Comparison of ENCODE assay signal across 1 cellular context in genomic region chr12:95974358-95974757, GRCh38.
TF ChIP-seq lines count a peak whose summit lies in the region.

No MANE protein-coding gene starts in this region.

TF ChIP-seq in HepG2, 621 proteins besides CTCF, POLR2A, EP300 and RAD21 (continued from another document and continues in another):
- TF ChIP-seq ZBTB10 (CRISPR knock-in tag; IDR thresholded peaks at IDR 0.05; ENCODE audit: borderline replicate concordance), result no peak
- TF ChIP-seq TBP (CRISPR knock-in tag; IDR thresholded peaks at IDR 0.05), result no peak
- no peak for TF ChIP-seq CHD4 (IDR thresholded peaks at IDR 0.05; ENCODE audit: borderline replicate concordance, low read length)
- TF ChIP-seq ZSCAN31 (CRISPR knock-in tag; IDR thresholded peaks at IDR 0.05; ENCODE audit: low read depth), result no peak
- TF ChIP-seq SRSF1 (optimal IDR thresholded peaks at IDR 0.05; ENCODE audit: low read depth, low read length), result no peak
- TF ChIP-seq TEAD2 (CRISPR knock-in tag; IDR thresholded peaks at IDR 0.05), result no peak
- TF ChIP-seq ZNF547 (CRISPR knock-in tag; IDR thresholded peaks at IDR 0.05), result no peak
- no peak for TF ChIP-seq MEIS1 (CRISPR knock-in tag; IDR thresholded peaks at IDR 0.05; ENCODE audit: borderline replicate concordance)
- no peak for TF ChIP-seq ZMAT5 (CRISPR knock-in tag; IDR thresholded peaks at IDR 0.05; ENCODE audit: borderline replicate concordance, low read depth)
- peak; percentile 85 for TF ChIP-seq SAP130 (CRISPR knock-in tag; IDR thresholded peaks at IDR 0.05; ENCODE audit: low read depth)
- TF ChIP-seq FOXP1 (IDR thresholded peaks at IDR 0.05), result no peak
- TF ChIP-seq FOXP1 (CRISPR knock-in tag; IDR thresholded peaks at IDR 0.05), result peak; percentile 99
- 0 out of 2 replicates have a peak, but pooled peaks have one; percentile 33 for TF ChIP-seq ZNF317 (CRISPR knock-in tag; IDR thresholded peaks at IDR 0.05)
- TF ChIP-seq PTBP1 (IDR thresholded peaks at IDR 0.05; ENCODE audit: low read depth, low read length, poor library complexity, severe bottlenecking), result no peak
- no peak for TF ChIP-seq ZNF337 (CRISPR knock-in tag; IDR thresholded peaks at IDR 0.05; ENCODE audit: borderline replicate concordance, low read depth)
- TF ChIP-seq ETV5 (CRISPR knock-in tag; IDR thresholded peaks at IDR 0.05; ENCODE audit: borderline replicate concordance), result peak; percentile 69; the same call in 1 of the 2 replicates
- no peak for TF ChIP-seq ZNF232 (CRISPR knock-in tag; IDR thresholded peaks at IDR 0.05; ENCODE audit: borderline replicate concordance)
- TF ChIP-seq TCF12 (IDR thresholded peaks at IDR 0.05), result no peak
- TF ChIP-seq TCF12 (CRISPR knock-in tag; IDR thresholded peaks at IDR 0.05), result peak; percentile 96
- TF ChIP-seq TP53 (CRISPR knock-in tag; conservative IDR thresholded peaks at IDR 0.05), result no peak
- no peak for TF ChIP-seq ZFY (CRISPR knock-in tag; IDR thresholded peaks at IDR 0.05)
- no peak for TF ChIP-seq ZNF263 (CRISPR knock-in tag; IDR thresholded peaks at IDR 0.05)
- TF ChIP-seq ZNF678 (CRISPR knock-in tag; IDR thresholded peaks at IDR 0.05), result no peak
- no peak for TF ChIP-seq NFATC3 (CRISPR knock-in tag; IDR thresholded peaks at IDR 0.05)
- no peak for TF ChIP-seq ZXDC (CRISPR knock-in tag; IDR thresholded peaks at IDR 0.05)
- TF ChIP-seq NFE2 (CRISPR knock-in tag; IDR thresholded peaks at IDR 0.05), result no peak
- TF ChIP-seq PAWR (CRISPR knock-in tag; IDR thresholded peaks at IDR 0.05; ENCODE audit: borderline replicate concordance), result no peak
- peak; percentile 79; the same call in 1 of the 2 replicates for TF ChIP-seq ZNF878 (CRISPR knock-in tag; IDR thresholded peaks at IDR 0.05)
- TF ChIP-seq ARNT2 (CRISPR knock-in tag; IDR thresholded peaks at IDR 0.05; ENCODE audit: low read depth), result no peak
- no peak for TF ChIP-seq SCMH1 (CRISPR knock-in tag; IDR thresholded peaks at IDR 0.05; ENCODE audit: borderline replicate concordance)
- TF ChIP-seq ZNF569 (CRISPR knock-in tag; IDR thresholded peaks at IDR 0.05; ENCODE audit: borderline replicate concordance), result no peak
- TF ChIP-seq TCF7 (IDR thresholded peaks at IDR 0.05; ENCODE audit: low read depth), result peak; percentile 93
- TF ChIP-seq MED13 (CRISPR knock-in tag; IDR thresholded peaks at IDR 0.05), result no peak
- no peak; the same call in 1 of the 2 replicates for TF ChIP-seq ZNF431 (CRISPR knock-in tag; IDR thresholded peaks at IDR 0.05; ENCODE audit: borderline replicate concordance, low read depth)
- TF ChIP-seq HNF1B (CRISPR knock-in tag; IDR thresholded peaks at IDR 0.05), result no peak
- TF ChIP-seq ETV6 (CRISPR knock-in tag; conservative IDR thresholded peaks at IDR 0.05), result no peak
- no peak for TF ChIP-seq SATB2 (CRISPR knock-in tag; IDR thresholded peaks at IDR 0.05)
- TF ChIP-seq PRDM4 (CRISPR knock-in tag; IDR thresholded peaks at IDR 0.05; ENCODE audit: borderline replicate concordance), result no peak
- no peak for TF ChIP-seq SNAI1 (CRISPR knock-in tag; IDR thresholded peaks at IDR 0.05; ENCODE audit: borderline replicate concordance)
- TF ChIP-seq E2F2 (CRISPR knock-in tag; IDR thresholded peaks at IDR 0.05; ENCODE audit: borderline replicate concordance), result no peak
- TF ChIP-seq ZNF160 (CRISPR knock-in tag; IDR thresholded peaks at IDR 0.05), result no peak
- no peak for TF ChIP-seq MLXIP (CRISPR knock-in tag; IDR thresholded peaks at IDR 0.05; ENCODE audit: borderline replicate concordance)
- no peak for TF ChIP-seq ZIK1 (CRISPR knock-in tag; IDR thresholded peaks at IDR 0.05; ENCODE audit: borderline replicate concordance, low read depth)
- no peak for TF ChIP-seq ZNF24 (IDR thresholded peaks at IDR 0.05)
- TF ChIP-seq NR2F2 (IDR thresholded peaks at IDR 0.05; ENCODE audit: borderline replicate concordance, low read depth), result peak; percentile 99
- TF ChIP-seq YY1 (IDR thresholded peaks at IDR 0.05; ENCODE audit: insufficient read depth, insufficient replicate concordance, low read depth, low read length), result no peak
- TF ChIP-seq KDM5B (CRISPR knock-in tag; IDR thresholded peaks at IDR 0.05; ENCODE audit: borderline replicate concordance), result no peak
- TF ChIP-seq ZNF44 (CRISPR knock-in tag; IDR thresholded peaks at IDR 0.05), result no peak
- peak; percentile 85; the same call in 1 of the 2 replicates for TF ChIP-seq ZSCAN9 (CRISPR knock-in tag; IDR thresholded peaks at IDR 0.05; ENCODE audit: borderline replicate concordance)
- TF ChIP-seq NFKB2 (CRISPR knock-in tag; IDR thresholded peaks at IDR 0.05; ENCODE audit: borderline replicate concordance), result no peak
- peak; percentile 63; the same call in 1 of the 2 replicates for TF ChIP-seq ZNF792 (CRISPR knock-in tag; IDR thresholded peaks at IDR 0.05)
- no peak for TF ChIP-seq E2F1 (CRISPR knock-in tag; IDR thresholded peaks at IDR 0.05)
- TF ChIP-seq ZNF34 (CRISPR knock-in tag; IDR thresholded peaks at IDR 0.05; ENCODE audit: borderline replicate concordance), result no peak
- no peak for TF ChIP-seq USF2 (IDR thresholded peaks at IDR 0.05; ENCODE audit: low read depth, low read length)
- TF ChIP-seq USF2 (CRISPR knock-in tag; IDR thresholded peaks at IDR 0.05; ENCODE audit: borderline replicate concordance), result no peak
- TF ChIP-seq ZNF501 (CRISPR knock-in tag; IDR thresholded peaks at IDR 0.05), result no peak
